8 cellular contexts compared by ENCODE assay signal in the genomic region with DNA sequence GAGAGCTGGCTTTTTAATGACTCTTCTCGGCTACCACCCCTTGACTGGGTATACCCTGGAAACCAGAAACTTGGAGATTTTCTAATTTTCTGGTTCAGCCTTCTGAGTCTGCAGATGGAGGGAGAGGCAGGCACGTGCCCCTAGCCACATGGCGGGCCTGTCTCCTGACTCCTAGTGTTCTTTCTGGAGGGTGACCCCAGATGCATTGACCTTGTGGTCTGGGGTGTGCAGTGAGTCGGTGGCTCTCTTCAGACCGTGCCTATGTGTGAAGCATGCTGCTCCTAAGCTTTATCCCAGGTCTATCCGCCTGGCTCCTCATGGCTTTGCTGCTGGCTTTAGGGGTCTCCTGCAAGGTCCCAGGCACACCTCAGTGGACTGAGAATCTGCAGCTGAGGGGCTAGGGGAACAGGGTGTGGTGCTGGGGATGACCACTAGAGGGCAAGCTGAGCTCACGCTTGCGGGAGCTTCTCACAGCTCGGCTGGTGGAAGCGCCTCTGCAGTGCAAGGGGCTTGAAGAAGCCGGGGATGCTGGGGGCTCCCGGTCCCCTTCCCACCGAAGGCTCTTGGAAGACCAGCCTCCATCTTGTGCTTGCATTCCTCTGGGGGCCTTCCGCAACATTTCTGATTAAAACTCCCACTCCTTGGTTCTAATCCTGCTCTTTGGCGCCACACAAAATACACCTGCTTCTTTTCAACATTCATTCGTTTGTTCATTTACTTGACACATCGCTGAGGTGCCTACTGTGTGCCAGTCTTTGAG. TPM values are rescaled to one million over a fixed set of nuclear protein-coding genes. Genes with fewer than 3 reads are reported as not detected.
DNase-seq lines count a peak whose midpoint lies in the region; ATAC-seq and TF ChIP-seq lines count a peak whose summit lies in the region.

No MANE protein-coding gene starts in this region.

- no peaks in the 10 kb centered on the region for H3K27me3 Mint-ChIP-seq in activated CD4-positive, alpha-beta T cell treated with anti-CD3 and anti-CD28 coated beads, Interleukin-2, amount 10 ng/mL, durations not matched to agents 7 days and 5 days

- POLR2A ChIA-PET in activated CD4-positive, alpha-beta T cell treated with anti-CD3 and anti-CD28 coated beads, Interleukin-2, amount 10 ng/mL, durations not matched to agents 7 days and 5 days (lab: Charles Lee): no interaction called here

- H3K27ac Mint-ChIP-seq in activated CD4-positive, alpha-beta T cell treated with anti-CD3 and anti-CD28 coated beads, Interleukin-2, amount 10 ng/mL, durations not matched to agents 7 days and 5 days: no peak overlapping the region

- intact Hi-C loops in lower lobe of right lung (cut with DNase I): no loop called here

- H3K4me3 ChIP-seq in lower lobe of right lung: no peak overlapping the region

- CTCF ChIA-PET in activated CD4-positive, alpha-beta T cell treated with anti-CD3 and anti-CD28 coated beads, Interleukin-2, amount 10 ng/mL, durations not matched to agents 7 days and 5 days (lab: Charles Lee): interaction anchor here (1.1 to 1.6 kb wide), 3 partner anchors 52 to 380 kb away, joined by 3 to 5 read pairs (median 4); no protein-coding TSS in a partner anchor

- H3K27me3 ChIP-seq in lower lobe of right lung (ENCODE audit: low read depth): peaks cover 7% of the 10 kb centered on the region

- no peaks in the 10 kb centered on the region for H3K36me3 ChIP-seq in lower lobe of right lung

- no peak overlapping the region for H3K27ac ChIP-seq in lower lobe of right lung

- H3K4me1 ChIP-seq in lower lobe of right lung: no peaks in the 10 kb centered on the region

- TF ChIP-seq CTCF in lower lobe of right lung (IDR thresholded peaks at IDR 0.05): peak; percentile 88

- peak; percentile 62 for ATAC-seq in GM18519 (IDR thresholded peaks at IDR 0.05; ENCODE audit: low FRiP score, unreplicated experiment)
- peak; percentile 81 for ATAC-seq in HG03064 (IDR thresholded peaks at IDR 0.05; ENCODE audit: low read depth, unreplicated experiment)
- peak; percentile 77 to 87 for ATAC-seq in lower lobe of right lung

- no peak overlapping the region for H3K4me3 Mint-ChIP-seq in activated CD4-positive, alpha-beta T cell treated with anti-CD3 and anti-CD28 coated beads, Interleukin-2, amount 10 ng/mL, durations not matched to agents 7 days and 5 days

- H3K9me3 ChIP-seq in lower lobe of right lung: no peaks in the 10 kb centered on the region

- no peaks in the 10 kb centered on the region for H3K9me3 Mint-ChIP-seq in activated CD4-positive, alpha-beta T cell treated with anti-CD3 and anti-CD28 coated beads, Interleukin-2, amount 10 ng/mL, durations not matched to agents 7 days and 5 days

- H3K36me3 Mint-ChIP-seq in activated CD4-positive, alpha-beta T cell treated with anti-CD3 and anti-CD28 coated beads, Interleukin-2, amount 10 ng/mL, durations not matched to agents 7 days and 5 days (ENCODE audit: low read depth): no peaks in the 10 kb centered on the region

- DNase-seq in AG08396 (ENCODE audit: low spot score) (peak; percentile 77), NCI-H2196 treated with DMSO at 0.1 percent for 48 hours (lab: John Stamatoyannopoulos, UW; ENCODE audit: unreplicated experiment) (peak; percentile 18), dermis microvascular lymphatic vessel endothelial cell (ENCODE audit: low read depth in 2 of 2) (peak; percentile 45 to 66), lower lobe of right lung (peak; percentile 71)
- DNase-seq in activated CD4-positive, alpha-beta T cell treated with anti-CD3 and anti-CD28 coated beads, Interleukin-2, amount 10 ng/mL, durations not matched to agents 7 days and 5 days: peak; percentile 72
- DNase-seq in stimulated activated CD4-positive, alpha-beta T cell treated with anti-CD3 and anti-CD28 coated beads, TNF-alpha, amount 100 ng/mL, for 48 hours (ENCODE audit: low read depth in 3 of 3): peak; percentile 40 to 77 (median 49)

- H3K4me1 Mint-ChIP-seq in activated CD4-positive, alpha-beta T cell treated with anti-CD3 and anti-CD28 coated beads, Interleukin-2, amount 10 ng/mL, durations not matched to agents 7 days and 5 days: no peaks in the 10 kb centered on the region

RNA-seq across cellular contexts. Expression of a gene that starts 51.8 kb away (rescaled TPM):
- total RNA-seq in activated CD4-positive, alpha-beta T cell treated with anti-CD3 and anti-CD28 coated beads, Interleukin-2, amount 10 ng/mL, durations not matched to agents 7 days and 5 days: not detected
- total RNA-seq in dermis microvascular lymphatic vessel endothelial cell (not detected in 2 replicates), lower lobe of right lung (not detected)

RNA-seq across cellular contexts. Expression of a gene that starts 54.7 kb away (rescaled TPM):
- total RNA-seq in activated CD4-positive, alpha-beta T cell treated with anti-CD3 and anti-CD28 coated beads, Interleukin-2, amount 10 ng/mL, durations not matched to agents 7 days and 5 days: not detected
- total RNA-seq in dermis microvascular lymphatic vessel endothelial cell: not detected in 2 replicates
- 0.30 TPM for total RNA-seq in lower lobe of right lung

Comparison
In these comparisons a context has a peak if more than half of its experiments do, and no peak if none do; other contexts are left out.
1. DNase-seq: peak in every context shown above with its lines; median percentile 77 in AG08396; 72 in activated CD4-positive, alpha-beta T cell treated with anti-CD3 and anti-CD28 coated beads, Interleukin-2, amount 10 ng/mL, durations not matched to agents 7 days and 5 days; 71 in lower lobe of right lung; 56 in dermis microvascular lymphatic vessel endothelial cell; 49 in stimulated activated CD4-positive, alpha-beta T cell treated with anti-CD3 and anti-CD28 coated beads, TNF-alpha, amount 100 ng/mL, for 48 hours; 18 in NCI-H2196 treated with DMSO at 0.1 percent for 48 hours.